In the genomic region with DNA sequence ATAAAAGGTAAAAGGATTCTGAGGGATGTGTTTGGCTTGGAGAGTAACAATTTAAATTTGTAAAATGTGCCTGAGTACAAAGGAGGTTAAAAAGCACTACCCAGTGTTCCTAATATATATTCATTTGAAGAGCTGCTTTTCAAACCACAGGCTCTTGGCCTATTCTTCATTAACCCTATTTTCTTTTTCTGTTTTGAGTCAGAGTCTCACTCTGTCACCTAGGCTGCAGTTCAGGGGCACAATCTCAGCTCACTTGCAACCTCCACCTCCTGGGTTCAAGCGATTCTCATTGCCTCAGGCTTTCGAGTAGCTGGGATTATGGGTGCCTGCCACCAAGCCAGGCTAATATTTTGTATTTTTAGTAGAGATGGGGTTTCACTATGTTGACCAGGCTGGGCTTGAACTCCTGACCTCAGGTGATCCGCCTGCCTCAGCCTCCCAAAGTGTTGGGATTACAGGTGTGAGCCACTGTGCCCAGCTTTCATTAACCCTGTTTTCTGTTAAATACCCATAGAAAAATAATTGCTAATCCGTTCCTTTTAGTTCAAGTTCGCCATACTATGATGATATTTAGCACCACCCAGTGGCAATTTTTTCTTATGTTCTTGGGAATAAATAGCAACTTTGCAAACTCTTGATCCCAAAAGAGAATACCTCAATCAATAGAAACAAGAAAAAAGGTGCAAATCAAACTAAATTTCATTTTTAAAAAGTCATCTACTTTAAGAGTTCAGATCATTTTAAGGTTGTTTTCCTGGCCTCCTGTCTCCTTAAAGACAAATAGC, we compare ENCODE assay signal across 10 cellular contexts. TPM values are rescaled to one million over a fixed set of nuclear protein-coding genes. Genes with fewer than 3 reads are reported as not detected.
DNase-seq lines count a peak whose midpoint lies in the region; ATAC-seq, FAIRE-seq and TF ChIP-seq lines count a peak whose summit lies in the region.
"Had no signal": no experiment of that assay in that cellular context is flagged by ENCODE, and none has a peak within 500 bp of the region (broad histone marks: within the 10 kb centered on the region; RNA-seq: fewer than 3 reads in every experiment).

No MANE protein-coding gene starts in this region.

- H3K4me3 ChIP-seq in bronchial epithelial cell (ENCODE audit: low read depth, low read length) (no peak overlapping the region), aorta (ENCODE audit: low read length in 2 of 2) (no peak overlapping the region)

- no peak for TF ChIP-seq CTCF in bronchial epithelial cell (IDR thresholded peaks at IDR 0.05; ENCODE audit: insufficient read depth, low read length, severe bottlenecking)

- intact Hi-C loops in aorta (cut with DNase I) = loop anchor here in 1 of 2 donors (10.0 kb wide), 1 partner anchor 175 kb away; no protein-coding TSS in a partner anchor

- H3K27me3 ChIP-seq in bronchial epithelial cell (ENCODE audit: control insufficient read depth, insufficient read depth, low read length) (no peaks in the 10 kb centered on the region), aorta (ENCODE audit: control insufficient read depth in 1 of 2, insufficient read depth in 2 of 2, low read length in 1 of 2) (no peaks in the 10 kb centered on the region)

- ATAC-seq in GM18858 (IDR thresholded peaks at IDR 0.05; ENCODE audit: unreplicated experiment) (peak; percentile 83), HG03064 (IDR thresholded peaks at IDR 0.05; ENCODE audit: low read depth, unreplicated experiment) (peak; percentile 67), aorta (ENCODE audit: low FRiP score) (no peak)

- no peaks in the 10 kb centered on the region for H3K4me1 ChIP-seq in aorta (ENCODE audit: control insufficient read depth in 1 of 2, insufficient read depth in 2 of 2, low read length in 2 of 2)

- FAIRE-seq in bronchial epithelial cell (lab: Jason Lieb, UNC) = no peak
- FAIRE-seq: endometrium had no signal

- DNase-seq in ACHN = peak; percentile 34
- peak; percentile 17 for DNase-seq in bronchial epithelial cell (ENCODE audit: low read depth)
- no peak for DNase-seq in aorta
- no peak for DNase-seq in central memory CD4-positive, alpha-beta T cell
- no peak for DNase-seq in anterior cingulate cortex (lab: John Stamatoyannopoulos, UW)
- no peak for DNase-seq in stimulated activated CD8-positive, alpha-beta memory T cell treated with anti-CD3 and anti-CD28 coated beads, Interleukin-4, amount 100 ng/mL, for 48 hours
- DNase-seq: SIG-M5 had no signal

- H3K36me3 ChIP-seq in bronchial epithelial cell (ENCODE audit: control insufficient read depth, insufficient read depth, low read length) (no peaks in the 10 kb centered on the region), aorta (ENCODE audit: control insufficient read depth in 1 of 2, insufficient read depth in 2 of 2, low read length in 1 of 2) (peaks cover 0 to 2% of the 10 kb centered on the region in 2 donors)

- H3K9me3 ChIP-seq in aorta (ENCODE audit: control insufficient read depth, low read length) = no peaks in the 10 kb centered on the region

- in situ Hi-C loops in ACHN (cut with HindIII; ENCODE audit: low pct_ligation_motif_present, low pct_unique_long_range_greater_than_20kb, low sequenced_read_pairs) = no loop called here

- no peak overlapping the region for H3K27ac ChIP-seq in aorta (ENCODE audit: low read depth in 1 of 2, low read length in 2 of 2)

- WGBS in aorta, 2 donors = 54 to 55% methylated on average over 5 of the region's 5 CpGs

RNA-seq across cellular contexts. Expression of a gene that starts 30.5 kb away (rescaled TPM):
- total RNA-seq in bronchial epithelial cell (36.6 and 74.9 TPM in 2 replicates), aorta (10 to 100 TPM; 36.3 to 37.8 TPM)
- 10 to 100 TPM; 43.6 to 78.3 TPM for polyA plus RNA-seq in aorta

RNA-seq across cellular contexts. Expression of a gene that starts 31.1 kb away (rescaled TPM):
- total RNA-seq in bronchial epithelial cell (71.3 and 93.7 TPM in 2 replicates), aorta (100 to 1,000 TPM; 106 to 114 TPM)
- polyA plus RNA-seq in aorta = 10 to 100 TPM; 31.4 to 41.3 TPM

Comparison
In these comparisons a context has a peak if more than half of its experiments do, and no peak if none do; other contexts are left out.
1. DNase-seq: peak in ACHN (single experiment) and bronchial epithelial cell (single experiment); none in aorta (0 of 2), central memory CD4-positive, alpha-beta T cell (single experiment), anterior cingulate cortex (0 of 58) and stimulated activated CD8-positive, alpha-beta memory T cell treated with anti-CD3 and anti-CD28 coated beads, Interleukin-4, amount 100 ng/mL, for 48 hours (single experiment).